Comparison of ENCODE assay signal across 17 cellular contexts in genomic region chr1:6913086-6913485, GRCh38.
A peak's percentile ranks its signal among the peaks of the same experiment; 100 is the strongest.
DNase-seq lines count a peak whose midpoint lies in the region; ATAC-seq and TF ChIP-seq lines count a peak whose summit lies in the region.
"Had no signal": no experiment of that assay in that cellular context is flagged by ENCODE, and none has a peak within 500 bp of the region (broad histone marks: within the 10 kb centered on the region; RNA-seq: fewer than 3 reads in every experiment).

No MANE protein-coding gene starts in this region.

- 86% methylated on average over 2 to 5 of the region's 5 CpGs for WGBS in endodermal cell (ENCODE audit: insufficient coverage in 1 of 2, insufficient read length in 1 of 2), 2 experiments
- WGBS in spleen, 5 donors: 52 to 70% (median 65%) methylated on average over 5 of the region's 5 CpGs

- H3K4me1 ChIP-seq in endodermal cell (ENCODE audit: control insufficient read depth, insufficient read depth, low read length) (peaks cover 7% of the 10 kb centered on the region), spleen (peaks cover 0 to 30% (median 15%) of the 10 kb centered on the region in 6 donors)
- H3K4me1 ChIP-seq: BE2C, HAP-1 had no signal

- no peak for DNase-seq in WERI-Rb-1
- DNase-seq in caudate nucleus (lab: John Stamatoyannopoulos, UW): no peak
- DNase-seq in endodermal cell: no peak
- no peak for DNase-seq in spleen
- DNase-seq in mucosa of gallbladder (ENCODE audit: low spot score): no peak
- DNase-seq in activated naive CD4-positive, alpha-beta T cell treated with anti-CD3 and anti-CD28 coated beads for 36 hours: no peak
- DNase-seq in 8988T: no peak
- DNase-seq: ACHN; BE2C; CD4-positive, CD25-positive, alpha-beta regulatory T cell; CD8-positive, alpha-beta memory T cell; COR-L47; DMS 273 treated with DMSO at 0.1 percent for 48 hours; DMS53; GOT3 had no signal

- peaks cover 4% of the 10 kb centered on the region for H3K36me3 Mint-ChIP-seq in endodermal cell (ENCODE audit: low read depth)
- peaks cover 2% of the 10 kb centered on the region for H3K36me3 Mint-ChIP-seq in activated naive CD4-positive, alpha-beta T cell treated with anti-CD3 and anti-CD28 coated beads for 36 hours (ENCODE audit: low read depth)

- H3K27ac ChIP-seq in WERI-Rb-1 (peak overlapping the region; percentile 76), caudate nucleus (ENCODE audit: low read depth, low read length) (peak overlapping the region; percentile 24), endodermal cell (ENCODE audit: low read depth, low read length) (peak overlapping the region; percentile 93), spleen (peak overlapping the region in 7 of 8 donors; percentile 61 to 76 (median 68))

- intact Hi-C loops in spleen (cut with DNase I; ENCODE audit: low total_unique reads): no loop called here
- intact Hi-C loops in activated naive CD4-positive, alpha-beta T cell treated with anti-CD3 and anti-CD28 coated beads for 36 hours (cut with micrococcal nuclease): no loop called here

- peaks cover 32% of the 10 kb centered on the region for H3K4me1 Mint-ChIP-seq in endodermal cell
- H3K4me1 Mint-ChIP-seq in activated naive CD4-positive, alpha-beta T cell treated with anti-CD3 and anti-CD28 coated beads for 36 hours (ENCODE audit: low read depth): no peaks in the 10 kb centered on the region
- H3K4me1 Mint-ChIP-seq: CD8-positive, alpha-beta memory T cell had no signal

- no peak overlapping the region for H3K4me3 Mint-ChIP-seq in endodermal cell
- H3K4me3 Mint-ChIP-seq in activated naive CD4-positive, alpha-beta T cell treated with anti-CD3 and anti-CD28 coated beads for 36 hours: no peak overlapping the region
- H3K4me3 Mint-ChIP-seq: CD8-positive, alpha-beta memory T cell had no signal

- no peaks in the 10 kb centered on the region for H3K27me3 ChIP-seq in WERI-Rb-1 (ENCODE audit: insufficient read depth, low read depth, severe bottlenecking)
- H3K27me3 ChIP-seq in endodermal cell (ENCODE audit: control insufficient read depth, insufficient read depth, low read length, poor library complexity, severe bottlenecking): no peaks in the 10 kb centered on the region
- H3K27me3 ChIP-seq in spleen (replicated peaks in 1 of 7): peaks cover 0 to 20% (median 0%) of the 10 kb centered on the region in 7 donors
- H3K27me3 ChIP-seq: BE2C had no signal

- TF ChIP-seq CTCF in WERI-Rb-1 (IDR thresholded peaks at IDR 0.05; ENCODE audit: low read depth, low read length) (no peak), endodermal cell (conservative IDR thresholded peaks at IDR 0.05) (no peak), spleen (IDR thresholded peaks at IDR 0.05 in 8 of 11, conservative IDR thresholded peaks at IDR 0.05 in 3 of 11) (no peak)

- no peak for TF ChIP-seq POLR2A in spleen (IDR thresholded peaks at IDR 0.05)

- CTCF ChIA-PET in activated naive CD4-positive, alpha-beta T cell treated with anti-CD3 and anti-CD28 coated beads for 36 hours (lab: Charles Lee): no interaction called here

- no peak overlapping the region for H3K4me3 ChIP-seq in WERI-Rb-1 (ENCODE audit: low read depth, low read length)
- no peak overlapping the region for H3K4me3 ChIP-seq in endodermal cell (ENCODE audit: low read length)
- no peak overlapping the region for H3K4me3 ChIP-seq in spleen
- H3K4me3 ChIP-seq: HAP-1 had no signal

- ATAC-seq in GM19455 (IDR thresholded peaks at IDR 0.05; ENCODE audit: unreplicated experiment): no peak

- no peaks in the 10 kb centered on the region for H3K27me3 Mint-ChIP-seq in endodermal cell (ENCODE audit: insufficient read depth)
- H3K27me3 Mint-ChIP-seq in activated naive CD4-positive, alpha-beta T cell treated with anti-CD3 and anti-CD28 coated beads for 36 hours (ENCODE audit: low read depth): peaks cover 23% of the 10 kb centered on the region

- H3K9ac ChIP-seq in endodermal cell (ENCODE audit: extremely low read depth, low read length, poor library complexity, severe bottlenecking): no peak overlapping the region

- H3K9me3 Mint-ChIP-seq in endodermal cell: peaks cover 6% of the 10 kb centered on the region
- no peaks in the 10 kb centered on the region for H3K9me3 Mint-ChIP-seq in activated naive CD4-positive, alpha-beta T cell treated with anti-CD3 and anti-CD28 coated beads for 36 hours

- H3K36me3 ChIP-seq in WERI-Rb-1 (no peaks in the 10 kb centered on the region), endodermal cell (ENCODE audit: control insufficient read depth, insufficient read depth, low read length) (no peaks in the 10 kb centered on the region), spleen (no peaks in the 10 kb centered on the region)
- H3K36me3 ChIP-seq: BE2C, HAP-1 had no signal

- H3K9me3 ChIP-seq in WERI-Rb-1 (ENCODE audit: severe bottlenecking): no peaks in the 10 kb centered on the region
- H3K9me3 ChIP-seq in endodermal cell (ENCODE audit: control insufficient read depth, low read length): no peaks in the 10 kb centered on the region
- no peaks in the 10 kb centered on the region for H3K9me3 ChIP-seq in spleen
- H3K9me3 ChIP-seq: BE2C, HAP-1 had no signal

- no peak overlapping the region for H3K27ac Mint-ChIP-seq in endodermal cell
- no peak overlapping the region for H3K27ac Mint-ChIP-seq in activated naive CD4-positive, alpha-beta T cell treated with anti-CD3 and anti-CD28 coated beads for 36 hours
- H3K27ac Mint-ChIP-seq: CD4-positive, CD25-positive, alpha-beta regulatory T cell; CD8-positive, alpha-beta memory T cell had no signal

Comparison
In these comparisons a context has a peak if more than half of its experiments do, and no peak if none do; other contexts are left out.
1. H3K27ac ChIP-seq: peak in every context shown above with its lines; median percentile 93 in endodermal cell; 76 in WERI-Rb-1; 68 in spleen; 24 in caudate nucleus.